8 cellular contexts compared by ENCODE assay signal in the genomic region with DNA sequence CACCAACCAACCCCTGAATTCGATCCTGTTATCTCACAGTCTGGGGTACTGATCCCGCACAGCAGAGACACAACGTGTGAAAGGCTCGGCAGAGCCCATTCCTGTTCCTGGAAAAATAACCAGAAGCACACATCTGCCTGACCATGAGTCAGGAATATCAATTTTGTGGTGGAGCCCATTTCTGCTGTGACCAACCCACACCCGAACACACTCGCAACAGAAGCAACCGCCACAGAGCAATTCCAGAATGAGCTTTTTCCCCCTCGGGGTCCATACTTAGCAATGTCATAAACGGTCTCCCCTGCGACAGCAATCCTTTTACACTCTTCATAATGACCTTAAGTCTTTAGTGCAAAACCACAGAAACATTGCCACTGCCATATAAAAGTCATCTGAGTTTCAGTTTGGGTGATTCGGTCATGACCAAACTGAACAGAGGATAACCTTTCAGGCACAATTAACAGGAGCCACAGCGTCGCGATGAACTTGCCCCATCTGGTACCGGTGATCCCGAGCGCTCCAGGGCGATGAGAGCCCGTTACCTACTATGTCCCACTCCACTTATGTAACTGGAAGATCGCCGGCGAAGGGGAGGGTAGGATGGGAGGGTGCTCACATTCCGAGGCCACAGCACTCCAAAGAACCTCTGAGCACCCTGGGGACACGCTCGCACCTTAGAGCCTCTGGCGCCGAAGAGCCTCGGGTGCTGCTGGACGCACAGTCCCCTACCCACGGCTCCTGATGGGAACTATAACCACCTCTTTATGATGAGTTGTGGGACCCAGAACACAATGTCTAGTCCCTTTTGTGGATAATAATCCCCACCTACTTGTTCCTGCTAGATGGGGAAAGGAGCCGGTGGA. TPM values are rescaled to one million over a fixed set of nuclear protein-coding genes. Genes with fewer than 3 reads are reported as not detected.
DNase-seq lines count a peak whose midpoint lies in the region; ATAC-seq and TF ChIP-seq lines count a peak whose summit lies in the region.

No MANE protein-coding gene starts in this region.

- 6% methylated on average over 31 of the region's 31 CpGs for WGBS in urinary bladder

- H3K4me3 ChIP-seq in SU-DHL-6 (ENCODE audit: insufficient read depth, low read length, poor library complexity, severe bottlenecking) (peak overlapping the region; percentile 82), mononuclear cell (ENCODE audit: low read length) (peak overlapping the region; percentile 65), urinary bladder (ENCODE audit: low read depth, low read length) (peak overlapping the region; percentile 71)
- peak overlapping the region; percentile 86 for H3K4me3 ChIP-seq in effector memory CD4-positive, alpha-beta T cell (ENCODE audit: insufficient read depth, low read depth, low read length, poor library complexity, severe bottlenecking)

- DNase-seq in Right ventricle myocardium inferior (ENCODE audit: missing footprints) (no peak), cardiac septum (ENCODE audit: low spot score) (no peak), NCI-H510A treated with DMSO at 0.1 percent for 48 hours (lab: John Stamatoyannopoulos, UW) (no peak), mucosa of gallbladder (ENCODE audit: low spot score) (no peak)
- no peak for DNase-seq in effector memory CD4-positive, alpha-beta T cell

- no peak overlapping the region for H2AFZ ChIP-seq in SU-DHL-6 (ENCODE audit: low read depth, low read length, severe bottlenecking)

- H4K20me1 ChIP-seq in SU-DHL-6 (ENCODE audit: low read depth, low read length): 0 out of 2 replicates have a peak, but pooled peaks cover 10% of the 10 kb centered on the region

- H3K9ac ChIP-seq in SU-DHL-6 (ENCODE audit: low read length): peak overlapping the region; percentile 77

- peak; percentile 41 for ATAC-seq in Right ventricle myocardium inferior

- peaks cover 33% of the 10 kb centered on the region for H3K4me1 ChIP-seq in effector memory CD4-positive, alpha-beta T cell (ENCODE audit: control insufficient read depth, insufficient read depth, low read length, poor library complexity, severe bottlenecking)
- H3K4me1 ChIP-seq in mononuclear cell (ENCODE audit: insufficient read depth, low read length): peaks cover 54% of the 10 kb centered on the region
- H3K4me1 ChIP-seq in urinary bladder (ENCODE audit: insufficient read depth): no peaks in the 10 kb centered on the region

- H3K27ac ChIP-seq in SU-DHL-6 (ENCODE audit: low read depth, low read length) (peak overlapping the region; percentile 62), urinary bladder (ENCODE audit: low read depth) (peak overlapping the region; percentile 85)
- H3K27ac ChIP-seq in effector memory CD4-positive, alpha-beta T cell (ENCODE audit: insufficient read depth, low read length, poor library complexity, severe bottlenecking): peak overlapping the region; percentile 87

- no peaks in the 10 kb centered on the region for H3K36me3 ChIP-seq in SU-DHL-6 (ENCODE audit: low read length)
- H3K36me3 ChIP-seq in effector memory CD4-positive, alpha-beta T cell (ENCODE audit: control insufficient read depth, insufficient read depth, low read length): peaks cover 4% of the 10 kb centered on the region
- no peaks in the 10 kb centered on the region for H3K36me3 ChIP-seq in urinary bladder (ENCODE audit: insufficient read depth)

- H3K9me3 ChIP-seq in SU-DHL-6 (ENCODE audit: insufficient read depth, low read length) (no peaks in the 10 kb centered on the region), mononuclear cell (ENCODE audit: low read depth, low read length) (no peaks in the 10 kb centered on the region)
- no peaks in the 10 kb centered on the region for H3K9me3 ChIP-seq in effector memory CD4-positive, alpha-beta T cell (ENCODE audit: control insufficient read depth, low read length)

- no peaks in the 10 kb centered on the region for H3K27me3 ChIP-seq in SU-DHL-6 (ENCODE audit: low read length)
- H3K27me3 ChIP-seq in effector memory CD4-positive, alpha-beta T cell (replicated peaks; ENCODE audit: control insufficient read depth, insufficient read depth, low read length, poor library complexity, severe bottlenecking): no peaks in the 10 kb centered on the region
- no peaks in the 10 kb centered on the region for H3K27me3 ChIP-seq in mononuclear cell (ENCODE audit: insufficient read depth, low read length)

- no peaks in the 10 kb centered on the region for H3F3A ChIP-seq in SU-DHL-6 (ENCODE audit: insufficient read depth)

- H3K79me2 ChIP-seq in SU-DHL-6 (ENCODE audit: insufficient read depth, low read length): peaks cover 55% of the 10 kb centered on the region

- TF ChIP-seq CTCF in SU-DHL-6 (IDR thresholded peaks at IDR 0.05; ENCODE audit: insufficient read depth, low read length, poor library complexity, severe bottlenecking): no peak

- peak overlapping the region; percentile 90 for H3K4me2 ChIP-seq in SU-DHL-6 (ENCODE audit: low read depth, low read length, poor library complexity, severe bottlenecking)

- no peaks in the 10 kb centered on the region for H3K9me2 ChIP-seq in SU-DHL-6 (replicated peaks; ENCODE audit: insufficient read depth, low read length)

- intact Hi-C loops in Right ventricle myocardium inferior (cut with DNase I) (no loop called here), cardiac septum (cut with DNase I) (loop anchor here (5.0 kb wide), 1 partner anchor 74 kb away; no protein-coding TSS in a partner anchor)

RNA-seq across cellular contexts. Expression of gene MECP2, which starts 1.1 kb away (rescaled TPM):
- total RNA-seq in Right ventricle myocardium inferior: 32.8 TPM
- 37.6 TPM for total RNA-seq in cardiac septum
- total RNA-seq in mononuclear cell: 142 TPM
- total RNA-seq in urinary bladder: 30.5 TPM
- 25.9 TPM for polyA plus RNA-seq in urinary bladder
- total RNA-seq in mucosa of gallbladder: 64.9 TPM

RNA-seq across cellular contexts. Expression of gene OPN1LW, which starts 47.7 kb away (rescaled TPM):
- total RNA-seq in Right ventricle myocardium inferior (not detected), cardiac septum (not detected), mononuclear cell (not detected), urinary bladder (not detected), mucosa of gallbladder (not detected)
- polyA plus RNA-seq in urinary bladder: not detected
